Comparison of ENCODE assay signal across 34 cellular contexts in genomic region chr19:33933931-33934330, GRCh38.
"Had no signal": no experiment of that assay in that cellular context is flagged by ENCODE, and none has a peak within 500 bp of the region (broad histone marks: within the 10 kb centered on the region; RNA-seq: fewer than 3 reads in every experiment).

No MANE protein-coding gene starts in this region.

- H3K4me3 ChIP-seq: MG63 had no signal

- H3K9me3 ChIP-seq: MG63 had no signal

- DNase-seq: Karpas-422, Kasumi-1, MG63, MM.1S, MV-4-11, NCI-H1048, NCI-H1092, NCI-H1092 treated with DMSO at 0.1 percent for 48 hours, NCI-H1105, NCI-H1105 treated with DMSO at 0.1 percent for 48 hours, NCI-H1417, NCI-H1417 treated with DMSO at 0.1 percent for 48 hours, NCI-H1436, NCI-H1436 treated with DMSO at 0.1 percent for 48 hours, NCI-H146, NCI-H1694, NCI-H1694 treated with DMSO at 0.1 percent for 48 hours, NCI-H187, NCI-H187 treated with DMSO at 0.1 percent for 48 hours, NCI-H1930, NCI-H2029, NCI-H2029 treated with DMSO at 0.1 percent for 48 hours, NCI-H2081, NCI-H2081 treated with DMSO at 0.1 percent for 48 hours, NCI-H2107, NCI-H2171, NCI-H2171 treated with DMSO at 0.1 percent for 48 hours, NCI-H226, NCI-H345, NCI-H446, NCI-H446 treated with DMSO at 0.1 percent for 48 hours, NCI-H510A, NCI-H510A treated with DMSO at 0.1 percent for 48 hours, NCI-H524 had no signal

- H3K36me3 ChIP-seq: MG63 had no signal
